1 cellular context compared by ENCODE assay signal in genomic region chr6:24356310-24357035, GRCh38.
TF ChIP-seq lines count a peak whose summit lies in the region.

No MANE protein-coding gene starts in this region.

TF ChIP-seq in WTC11, 78 proteins besides CTCF, POLR2A, EP300 and RAD21 (continued from another document):
- TF ChIP-seq ZBTB43 (CRISPR knock-in tag; IDR thresholded peaks at IDR 0.05) (no peak), ZMAT4 (CRISPR knock-in tag; IDR thresholded peaks at IDR 0.05) (no peak), ZNF317 (CRISPR knock-in tag; IDR thresholded peaks at IDR 0.05; ENCODE audit: borderline replicate concordance, low read depth) (no peak), NFYB (CRISPR knock-in tag; conservative IDR thresholded peaks at IDR 0.05; ENCODE audit: low read depth) (no peak), HMGXB4 (CRISPR knock-in tag; IDR thresholded peaks at IDR 0.05) (no peak), KAT7 (CRISPR knock-in tag; IDR thresholded peaks at IDR 0.05; ENCODE audit: borderline replicate concordance) (no peak), ZNF396 (CRISPR knock-in tag; IDR thresholded peaks at IDR 0.05; ENCODE audit: borderline replicate concordance) (no peak), ZNF263 (CRISPR knock-in tag; IDR thresholded peaks at IDR 0.05; ENCODE audit: low read depth) (no peak), ZNF671 (CRISPR knock-in tag; IDR thresholded peaks at IDR 0.05) (no peak), STAT6 (CRISPR knock-in tag; conservative IDR thresholded peaks at IDR 0.05; ENCODE audit: low read depth) (no peak), E2F4 (CRISPR knock-in tag; IDR thresholded peaks at IDR 0.05; ENCODE audit: borderline replicate concordance, low read depth) (no peak)
